ENCODE assay signal across 8 cellular contexts in genomic region chr1:27321813-27322568, GRCh38. TPM values are rescaled to one million over a fixed set of nuclear protein-coding genes. Genes with fewer than 3 reads are reported as not detected.
A peak's percentile ranks its signal among the peaks of the same experiment; 100 is the strongest.
DNase-seq lines count a peak whose midpoint lies in the region; ATAC-seq and TF ChIP-seq lines count a peak whose summit lies in the region.

TMEM222 (plus strand) TSS chr1:27322163; CDS start chr1:27322198, 35 bp downstream.

- H3K9ac ChIP-seq in mammary epithelial cell (ENCODE audit: insufficient read depth, low read length) (peak within 1 kb of the TSS; percentile 95), iPS-20b (ENCODE audit: low read depth, low read length) (peak within 1 kb of the TSS; percentile 99)

- ATAC-seq in HG03175 (IDR thresholded peaks at IDR 0.05; ENCODE audit: unreplicated experiment), result peak; percentile 94

- H3K9me3 ChIP-seq in mammary epithelial cell (replicated peaks; ENCODE audit: insufficient read depth, low read length), result no peaks in the 10 kb centered on the region
- H3K9me3 ChIP-seq in iPS-20b (ENCODE audit: insufficient read depth, low read depth, low read length), result no peaks in the 10 kb centered on the region

- dilution Hi-C loops in mammary epithelial cell (cut with HindIII; ENCODE audit: low sequenced_read_pairs), result no loop called here

- no TSS peak for BruUV-seq in mammary epithelial cell (replicated peaks; lab: Mats Ljungman, UMichigan)

- peak within 1 kb of the TSS; percentile 86 for H3K27ac ChIP-seq in mammary epithelial cell (ENCODE audit: insufficient read depth, low read depth, low read length)
- H3K27ac ChIP-seq in iPS-20b (ENCODE audit: low read length), result peak within 1 kb of the TSS; percentile 68
- H3K27ac ChIP-seq in skin epidermis, result peak within 1 kb of the TSS; percentile 16 to 99 (median 93)

- peak within 1 kb of the TSS; percentile 93 for H3K4me2 ChIP-seq in mammary epithelial cell (ENCODE audit: insufficient read depth, low read depth, low read length)

- H2AFZ ChIP-seq in mammary epithelial cell (ENCODE audit: low read depth, low read length), result peak within 1 kb of the TSS; percentile 91

- intact Hi-C loops in mammary epithelial cell (cut with micrococcal nuclease), result loop anchor here (5.0 kb wide), 1 partner anchor 45 kb away; the partner anchor contains the start of gene MAP3K6

- H3K4me3 ChIP-seq in WI38 (ENCODE audit: low read depth, low read length) (peak within 1 kb of the TSS; percentile 100), mammary epithelial cell (replicated peaks in 1 of 3; ENCODE audit: insufficient read depth in 1 of 3, low read depth in 2 of 3, low read length in 3 of 3) (peak within 1 kb of the TSS; percentile 88 to 98 (median 88)), iPS-20b (ENCODE audit: low read length) (peak within 1 kb of the TSS; percentile 96), skin epidermis (peak within 1 kb of the TSS; percentile 66 to 99 (median 78))

- H3K36me3 ChIP-seq in mammary epithelial cell (ENCODE audit: insufficient read depth, low read length), result peaks cover 7% of the 10 kb centered on the region
- peaks cover 26% of the 10 kb centered on the region; the same call in 1 of the 2 replicates for H3K36me3 ChIP-seq in iPS-20b (ENCODE audit: insufficient read depth, low read depth, low read length)

- TF ChIP-seq CTCF in WI38 (IDR thresholded peaks at IDR 0.05; ENCODE audit: low read depth, low read length) (no peak), mammary epithelial cell (conservative IDR thresholded peaks at IDR 0.05 in 1 of 2, IDR thresholded peaks at IDR 0.05 in 1 of 2; ENCODE audit: extremely low read depth in 1 of 2, insufficient read depth in 1 of 2, low read depth in 1 of 2, low read length in 2 of 2) (no peak)

- in situ Hi-C loops in GM18951 (cut with MboI; ENCODE audit: low sequenced_read_pairs, unreplicated experiment) (no loop called here), mammary epithelial cell (cut with MboI; ENCODE audit: low sequenced_read_pairs in 2 of 2) (no loop called here)

- peaks cover 49% of the 10 kb centered on the region for H3K79me2 ChIP-seq in mammary epithelial cell (ENCODE audit: insufficient read depth, low read length)

- WGBS in mammary epithelial cell (ENCODE audit: low coverage, missing lambda C conversion rate), result 0% methylated on average over 31 of the region's 67 CpGs

- no peaks in the 10 kb centered on the region for H3K27me3 ChIP-seq in mammary epithelial cell (ENCODE audit: insufficient read depth, low read length)
- peaks cover 5% of the 10 kb centered on the region; the same call in 1 of the 2 replicates for H3K27me3 ChIP-seq in iPS-20b (ENCODE audit: insufficient read depth, low read length)

- peaks cover 14% of the 10 kb centered on the region for H3K4me1 ChIP-seq in mammary epithelial cell (ENCODE audit: insufficient read depth, low read length)
- H3K4me1 ChIP-seq in iPS-20b (ENCODE audit: insufficient read depth, low read length), result peaks cover 4% of the 10 kb centered on the region; the same call in 1 of the 2 replicates

- peak; percentile 89 for TF ChIP-seq POLR2A in GM18951 (IDR thresholded peaks at IDR 0.05; ENCODE audit: extremely low read depth, insufficient read depth, insufficient read length)

- H4K20me1 ChIP-seq in mammary epithelial cell (ENCODE audit: insufficient read depth, low read length), result no peaks in the 10 kb centered on the region

- DNase-seq in AG08396 (ENCODE audit: low spot score), result peak; percentile 97
- DNase-seq in NCI-H2227 treated with DMSO at 0.1 percent for 48 hours (lab: John Stamatoyannopoulos, UW), result peak; percentile 96
- DNase-seq in mammary epithelial cell, result peak; percentile 97

- CTCF ChIA-PET in mammary epithelial cell (lab: Charles Lee; ENCODE audit: low non-redundant PET), result no interaction called here

RNA-seq across cellular contexts. Expression of gene TMEM222, which starts in this region (rescaled TPM):
- total RNA-seq in mammary epithelial cell, result 10 to 100 TPM; 23.0 to 39.9 TPM
- 50.2 TPM for polyA plus RNA-seq in mammary epithelial cell
- 32.0 TPM for polyA minus RNA-seq in mammary epithelial cell

Comparison
In these comparisons a context has a peak if more than half of its experiments do, and no peak if none do; other contexts are left out.
1. Peak in every context shown above with its lines: DNase-seq, ATAC-seq, H3K4me3 ChIP-seq and H3K27ac ChIP-seq.